In the genomic region with DNA sequence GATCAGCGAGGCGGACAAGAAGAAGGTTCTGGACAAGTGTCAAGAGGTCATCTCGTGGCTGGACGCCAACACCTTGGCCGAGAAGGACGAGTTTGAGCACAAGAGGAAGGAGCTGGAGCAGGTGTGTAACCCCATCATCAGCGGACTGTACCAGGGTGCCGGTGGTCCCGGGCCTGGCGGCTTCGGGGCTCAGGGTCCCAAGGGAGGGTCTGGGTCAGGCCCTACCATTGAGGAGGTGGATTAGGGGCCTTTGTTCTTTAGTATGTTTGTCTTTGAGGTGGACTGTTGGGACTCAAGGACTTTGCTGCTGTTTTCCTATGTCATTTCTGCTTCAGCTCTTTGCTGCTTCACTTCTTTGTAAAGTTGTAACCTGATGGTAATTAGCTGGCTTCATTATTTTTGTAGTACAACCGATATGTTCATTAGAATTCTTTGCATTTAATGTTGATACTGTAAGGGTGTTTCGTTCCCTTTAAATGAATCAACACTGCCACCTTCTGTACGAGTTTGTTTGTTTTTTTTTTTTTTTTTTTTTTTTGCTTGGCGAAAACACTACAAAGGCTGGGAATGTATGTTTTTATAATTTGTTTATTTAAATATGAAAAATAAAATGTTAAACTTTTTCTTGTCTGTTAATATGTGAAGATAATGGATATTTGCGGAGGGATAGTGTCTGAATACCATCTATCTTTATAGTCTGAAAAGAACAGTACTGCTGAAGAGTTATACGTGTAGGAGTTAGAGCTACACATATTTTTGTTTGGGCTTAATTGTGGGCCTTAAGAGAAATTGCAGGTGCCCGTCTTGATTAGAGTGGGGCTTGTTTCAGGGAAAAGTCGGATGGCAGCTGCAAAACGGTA, we compare ENCODE assay signal across 8 cellular contexts. TPM values are rescaled to one million over a fixed set of nuclear protein-coding genes. Genes with fewer than 3 reads are reported as not detected.
DNase-seq lines count a peak whose midpoint lies in the region; ATAC-seq and TF ChIP-seq lines count a peak whose summit lies in the region.

No MANE protein-coding gene starts in this region.

- intact Hi-C loops in activated CD4-positive, alpha-beta T cell treated with anti-CD3 and anti-CD28 coated beads, Interleukin-2, amount 10 ng/mL, durations not matched to agents 24 days and 14 days (cut with micrococcal nuclease): loop anchor here (1.0 to 10.0 kb wide), 4 partner anchors 150 to 335 kb away; a partner anchor contains a TSS
- intact Hi-C loops in activated CD4-positive, alpha-beta memory T cell treated with anti-CD3 and anti-CD28 coated beads for 36 hours (cut with micrococcal nuclease): loop anchor here (1.0 to 10.0 kb wide), 6 partner anchors 57 to 1135 kb away; a partner anchor contains a TSS

- TF ChIP-seq CTCF in progenitor cell of endocrine pancreas (IDR thresholded peaks at IDR 0.05; ENCODE audit: unreplicated experiment): peak; percentile 62

- peaks cover 30% of the 10 kb centered on the region for H3K4me1 Mint-ChIP-seq in activated CD4-positive, alpha-beta T cell treated with anti-CD3 and anti-CD28 coated beads, Interleukin-2, amount 10 ng/mL, durations not matched to agents 24 days and 14 days
- H3K4me1 Mint-ChIP-seq in activated CD4-positive, alpha-beta memory T cell treated with anti-CD3 and anti-CD28 coated beads for 36 hours (ENCODE audit: low read depth): peaks cover 36% of the 10 kb centered on the region
- H3K4me1 Mint-ChIP-seq in progenitor cell of endocrine pancreas (ENCODE audit: low read depth): peaks cover 32% of the 10 kb centered on the region

- peak; percentile 72 for DNase-seq in activated CD4-positive, alpha-beta T cell treated with anti-CD3 and anti-CD28 coated beads, Interleukin-2, amount 10 ng/mL, durations not matched to agents 24 days and 14 days
- DNase-seq in activated CD4-positive, alpha-beta T cell treated with anti-CD3 and anti-CD28 coated beads for 1 hour: no peak
- DNase-seq in NCI-H1417 treated with DMSO at 0.1 percent for 48 hours (lab: John Stamatoyannopoulos, UW) (peak; percentile 28), foreskin melanocyte (peak; percentile 57), progenitor cell of endocrine pancreas (ENCODE audit: low spot score, unreplicated experiment) (no peak), iPS-NIHi11 (ENCODE audit: low spot score) (no peak)
- DNase-seq in activated CD4-positive, alpha-beta memory T cell treated with anti-CD3 and anti-CD28 coated beads for 36 hours: no peak

- POLR2A ChIA-PET in activated CD4-positive, alpha-beta memory T cell treated with anti-CD3 and anti-CD28 coated beads for 36 hours (lab: Charles Lee): interaction anchor here (0.5 to 2.0 kb wide), 5 partner anchors 23 to 95 kb away, joined by 3 to 7 read pairs (median 4); a partner anchor contains a TSS

- CTCF ChIA-PET in activated CD4-positive, alpha-beta memory T cell treated with anti-CD3 and anti-CD28 coated beads for 36 hours (lab: Charles Lee): interaction anchor here (0.8 to 4.5 kb wide), 18 partner anchors 9 to 149 kb away, joined by 3 to 28 read pairs (median 4); a partner anchor contains a TSS

- peak overlapping the region; percentile 91 for H3K4me3 Mint-ChIP-seq in activated CD4-positive, alpha-beta T cell treated with anti-CD3 and anti-CD28 coated beads, Interleukin-2, amount 10 ng/mL, durations not matched to agents 24 days and 14 days
- peak overlapping the region; percentile 97 for H3K4me3 Mint-ChIP-seq in activated CD4-positive, alpha-beta memory T cell treated with anti-CD3 and anti-CD28 coated beads for 36 hours
- H3K4me3 Mint-ChIP-seq in progenitor cell of endocrine pancreas (ENCODE audit: low read depth): peak overlapping the region; percentile 94

- H3K27me3 Mint-ChIP-seq in activated CD4-positive, alpha-beta T cell treated with anti-CD3 and anti-CD28 coated beads, Interleukin-2, amount 10 ng/mL, durations not matched to agents 24 days and 14 days: no peaks in the 10 kb centered on the region
- no peaks in the 10 kb centered on the region for H3K27me3 Mint-ChIP-seq in activated CD4-positive, alpha-beta memory T cell treated with anti-CD3 and anti-CD28 coated beads for 36 hours
- H3K27me3 Mint-ChIP-seq in progenitor cell of endocrine pancreas: no peaks in the 10 kb centered on the region

- H3K9me3 Mint-ChIP-seq in activated CD4-positive, alpha-beta T cell treated with anti-CD3 and anti-CD28 coated beads, Interleukin-2, amount 10 ng/mL, durations not matched to agents 24 days and 14 days: no peaks in the 10 kb centered on the region
- no peaks in the 10 kb centered on the region for H3K9me3 Mint-ChIP-seq in activated CD4-positive, alpha-beta memory T cell treated with anti-CD3 and anti-CD28 coated beads for 36 hours
- H3K9me3 Mint-ChIP-seq in progenitor cell of endocrine pancreas (ENCODE audit: low read depth): no peaks in the 10 kb centered on the region

- ATAC-seq in GM19395 (IDR thresholded peaks at IDR 0.05; ENCODE audit: unreplicated experiment): no peak

- peaks cover 19% of the 10 kb centered on the region for H3K36me3 Mint-ChIP-seq in activated CD4-positive, alpha-beta T cell treated with anti-CD3 and anti-CD28 coated beads, Interleukin-2, amount 10 ng/mL, durations not matched to agents 24 days and 14 days (ENCODE audit: low read depth)
- H3K36me3 Mint-ChIP-seq in activated CD4-positive, alpha-beta memory T cell treated with anti-CD3 and anti-CD28 coated beads for 36 hours: peaks cover 20% of the 10 kb centered on the region
- H3K36me3 Mint-ChIP-seq in progenitor cell of endocrine pancreas (ENCODE audit: insufficient read depth): peaks cover 2% of the 10 kb centered on the region

- peak overlapping the region; percentile 82 for H3K27ac Mint-ChIP-seq in activated CD4-positive, alpha-beta T cell treated with anti-CD3 and anti-CD28 coated beads, Interleukin-2, amount 10 ng/mL, durations not matched to agents 24 days and 14 days
- H3K27ac Mint-ChIP-seq in activated CD4-positive, alpha-beta memory T cell treated with anti-CD3 and anti-CD28 coated beads for 36 hours: peak overlapping the region; percentile 91
- H3K27ac Mint-ChIP-seq in progenitor cell of endocrine pancreas: peak overlapping the region; percentile 90

RNA-seq across cellular contexts. Expression of a gene that starts 2.3 kb away (rescaled TPM):
- 156 and 161 TPM in 2 replicates for total RNA-seq in activated CD4-positive, alpha-beta T cell treated with anti-CD3 and anti-CD28 coated beads, Interleukin-2, amount 10 ng/mL, durations not matched to agents 24 days and 14 days
- 10 to 100 TPM; 59.5 to 62.3 TPM for total RNA-seq in activated CD4-positive, alpha-beta memory T cell treated with anti-CD3 and anti-CD28 coated beads for 36 hours
- 152 and 165 TPM in 2 replicates for total RNA-seq in progenitor cell of endocrine pancreas

RNA-seq across cellular contexts. Expression of a gene that starts 14.5 kb away (rescaled TPM):
- total RNA-seq in activated CD4-positive, alpha-beta T cell treated with anti-CD3 and anti-CD28 coated beads, Interleukin-2, amount 10 ng/mL, durations not matched to agents 24 days and 14 days: 189 and 190 TPM in 2 replicates
- total RNA-seq in activated CD4-positive, alpha-beta memory T cell treated with anti-CD3 and anti-CD28 coated beads for 36 hours: 10 to 100 TPM; 68.5 to 69.9 TPM
- 52.5 and 56.6 TPM in 2 replicates for total RNA-seq in progenitor cell of endocrine pancreas

RNA-seq across cellular contexts. Expression of a gene that starts 14.8 kb away (rescaled TPM):
- total RNA-seq in activated CD4-positive, alpha-beta T cell treated with anti-CD3 and anti-CD28 coated beads, Interleukin-2, amount 10 ng/mL, durations not matched to agents 24 days and 14 days: 1.8 and 2.5 TPM in 2 replicates
- total RNA-seq in activated CD4-positive, alpha-beta memory T cell treated with anti-CD3 and anti-CD28 coated beads for 36 hours: 1 to 10 TPM; 2.0 TPM
- 2.4 and 2.5 TPM in 2 replicates for total RNA-seq in progenitor cell of endocrine pancreas

RNA-seq across cellular contexts. Expression of a gene that starts 23.1 kb away (rescaled TPM):
- 142 and 146 TPM in 2 replicates for total RNA-seq in activated CD4-positive, alpha-beta T cell treated with anti-CD3 and anti-CD28 coated beads, Interleukin-2, amount 10 ng/mL, durations not matched to agents 24 days and 14 days
- total RNA-seq in activated CD4-positive, alpha-beta memory T cell treated with anti-CD3 and anti-CD28 coated beads for 36 hours: 100 to 1,000 TPM; 142 to 143 TPM
- total RNA-seq in progenitor cell of endocrine pancreas: 80.4 and 82.9 TPM in 2 replicates

RNA-seq across cellular contexts. Expression of a gene that starts 32.8 kb away (rescaled TPM):
- total RNA-seq in activated CD4-positive, alpha-beta T cell treated with anti-CD3 and anti-CD28 coated beads, Interleukin-2, amount 10 ng/mL, durations not matched to agents 24 days and 14 days: 20.4 and 22.2 TPM in 2 replicates
- 10 to 100 TPM; 13.0 to 13.4 TPM for total RNA-seq in activated CD4-positive, alpha-beta memory T cell treated with anti-CD3 and anti-CD28 coated beads for 36 hours
- 52.4 and 57.4 TPM in 2 replicates for total RNA-seq in progenitor cell of endocrine pancreas

Comparison
In these comparisons a context has a peak if more than half of its experiments do, and no peak if none do; other contexts are left out.
1. DNase-seq: peak in activated CD4-positive, alpha-beta T cell treated with anti-CD3 and anti-CD28 coated beads, Interleukin-2, amount 10 ng/mL, durations not matched to agents 24 days and 14 days (single experiment), NCI-H1417 treated with DMSO at 0.1 percent for 48 hours (single experiment) and foreskin melanocyte (single experiment); none in activated CD4-positive, alpha-beta T cell treated with anti-CD3 and anti-CD28 coated beads for 1 hour (single experiment), activated CD4-positive, alpha-beta memory T cell treated with anti-CD3 and anti-CD28 coated beads for 36 hours (single experiment), progenitor cell of endocrine pancreas (single experiment) and iPS-NIHi11 (single experiment).
2. Peak in every context shown above with its lines, with median percentiles within 50 percentile points of each other: H3K27ac Mint-ChIP-seq and H3K4me3 Mint-ChIP-seq.